In genomic region chr7:158490171-158490782, GRCh38 we compare ENCODE assay signal across 25 cellular contexts.
"Had no signal": no experiment of that assay in that cellular context is flagged by ENCODE, and none has a peak within 500 bp of the region (broad histone marks: within the 10 kb centered on the region; RNA-seq: fewer than 3 reads in every experiment).

No MANE protein-coding gene starts in this region.

- H3K36me3 ChIP-seq: colonic mucosa, esophagus muscularis mucosa, gastroesophageal sphincter, heart left ventricle, lower lobe of right lung, ovary, thyroid gland had no signal

- H3K9me3 Mint-ChIP-seq: naive thymus-derived CD8-positive, alpha-beta T cell; nephron progenitor cell had no signal

- H3K9me3 ChIP-seq: colonic mucosa, esophagus muscularis mucosa, gastroesophageal sphincter, heart left ventricle, lower lobe of right lung, ovary, psoas muscle, stomach, thyroid gland had no signal

- H3K27ac Mint-ChIP-seq: naive thymus-derived CD8-positive, alpha-beta T cell; nephron progenitor cell; stimulated activated naive B cell treated with anti-CD40 and anti-IgM and Interleukin-4, amounts not matched to agents 10 μg/mL and 1 μg/mL and 100 μg/mL, for 72 hours had no signal

- H3K27ac ChIP-seq: colonic mucosa, esophagus muscularis mucosa, foreskin keratinocyte, gastroesophageal sphincter, heart left ventricle, hepatocyte, lower lobe of right lung, ovary, psoas muscle, skin epidermis, stomach, thyroid gland had no signal

- H3K79me2 ChIP-seq: hepatocyte had no signal

- DNase-seq: colonic mucosa; dermis blood vessel endothelial cell; effector memory CD4-positive, alpha-beta T cell; foreskin keratinocyte; heart left ventricle; islet precursor cell; left ventricle myocardium superior; lower lobe of right lung; naive thymus-derived CD8-positive, alpha-beta T cell; nephron progenitor cell; occipital lobe; ovary; psoas muscle; right cardiac atrium; stimulated activated CD4-positive, alpha-beta T cell treated with anti-CD3 and anti-CD28 coated beads, Interleukin-15, amount 100 ng/mL, for 24 hours; stimulated activated CD4-positive, alpha-beta T cell treated with anti-CD3 and anti-CD28 coated beads, Interleukin-2, amount 100 ng/mL, for 48 hours; stimulated activated naive B cell treated with anti-CD40 and anti-IgM and Interleukin-4, amounts not matched to agents 10 μg/mL and 1 μg/mL and 100 μg/mL, for 72 hours; stomach; thyroid gland; trophoblast cell had no signal

- H3K4me2 ChIP-seq: hepatocyte had no signal

- FAIRE-seq: endothelial cell of umbilical vein had no signal

- H3K4me3 Mint-ChIP-seq: naive thymus-derived CD8-positive, alpha-beta T cell; nephron progenitor cell; stimulated activated naive B cell treated with anti-CD40 and anti-IgM and Interleukin-4, amounts not matched to agents 10 μg/mL and 1 μg/mL and 100 μg/mL, for 72 hours had no signal

- H2AFZ ChIP-seq: hepatocyte had no signal

- ATAC-seq: foreskin keratinocyte; gastroesophageal sphincter; heart left ventricle; left ventricle myocardium superior; lower lobe of right lung; naive thymus-derived CD8-positive, alpha-beta T cell; psoas muscle; right cardiac atrium; stimulated activated naive B cell treated with anti-CD40 and anti-IgM and Interleukin-4, amounts not matched to agents 10 μg/mL and 1 μg/mL and 100 μg/mL, for 72 hours had no signal

- H3K27me3 ChIP-seq: colonic mucosa, foreskin keratinocyte, ovary, thyroid gland had no signal

- H3K4me3 ChIP-seq: colonic mucosa, esophagus muscularis mucosa, gastroesophageal sphincter, heart left ventricle, hepatocyte, lower lobe of right lung, ovary, psoas muscle, skin epidermis, stomach, thyroid gland had no signal

- H3K4me1 ChIP-seq: colonic mucosa, esophagus muscularis mucosa, foreskin keratinocyte, gastroesophageal sphincter, heart left ventricle, lower lobe of right lung, psoas muscle, stomach, thyroid gland had no signal
